Comparison of ENCODE assay signal across 1 cellular context in the genomic region with DNA sequence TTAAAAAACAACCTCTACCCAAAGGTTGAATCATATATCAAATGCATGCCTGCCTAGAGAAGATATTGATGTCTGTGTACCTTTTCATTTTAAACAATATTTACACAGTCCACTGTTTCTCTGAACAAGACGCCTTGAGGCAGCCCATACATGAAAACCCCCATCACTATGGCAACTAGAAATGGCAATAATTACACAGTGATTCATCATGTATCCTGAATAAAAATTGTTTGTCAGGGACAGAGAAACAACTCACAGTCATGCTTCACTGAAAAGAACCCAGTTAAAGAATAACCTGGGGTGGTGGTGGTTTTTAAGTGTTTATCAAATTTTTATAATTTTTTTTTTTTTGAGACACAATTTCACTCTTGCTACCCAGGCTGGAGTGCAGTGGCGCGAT.
A peak's percentile ranks its signal among the peaks of the same experiment; 100 is the strongest.
TF ChIP-seq lines count a peak whose summit lies in the region.

No MANE protein-coding gene starts in this region.

TF ChIP-seq in HepG2, 621 proteins besides CTCF, POLR2A, EP300 and RAD21 (continued from another document):
- TF ChIP-seq, protein P1, sequence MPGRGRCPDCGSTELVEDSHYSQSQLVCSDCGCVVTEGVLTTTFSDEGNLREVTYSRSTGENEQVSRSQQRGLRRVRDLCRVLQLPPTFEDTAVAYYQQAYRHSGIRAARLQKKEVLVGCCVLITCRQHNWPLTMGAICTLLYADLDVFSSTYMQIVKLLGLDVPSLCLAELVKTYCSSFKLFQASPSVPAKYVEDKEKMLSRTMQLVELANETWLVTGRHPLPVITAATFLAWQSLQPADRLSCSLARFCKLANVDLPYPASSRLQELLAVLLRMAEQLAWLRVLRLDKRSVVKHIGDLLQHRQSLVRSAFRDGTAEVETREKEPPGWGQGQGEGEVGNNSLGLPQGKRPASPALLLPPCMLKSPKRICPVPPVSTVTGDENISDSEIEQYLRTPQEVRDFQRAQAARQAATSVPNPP (CRISPR knock-in tag; IDR thresholded peaks at IDR 0.05) = no peak
- TF ChIP-seq ETV5 (CRISPR knock-in tag; IDR thresholded peaks at IDR 0.05; ENCODE audit: borderline replicate concordance) (peak; percentile 17; the same call in 1 of the 2 replicates), GATAD2A (CRISPR knock-in tag; IDR thresholded peaks at IDR 0.05) (peak; percentile 80), HOXA5 (CRISPR knock-in tag; IDR thresholded peaks at IDR 0.05) (no peak)
